In the genomic region with DNA sequence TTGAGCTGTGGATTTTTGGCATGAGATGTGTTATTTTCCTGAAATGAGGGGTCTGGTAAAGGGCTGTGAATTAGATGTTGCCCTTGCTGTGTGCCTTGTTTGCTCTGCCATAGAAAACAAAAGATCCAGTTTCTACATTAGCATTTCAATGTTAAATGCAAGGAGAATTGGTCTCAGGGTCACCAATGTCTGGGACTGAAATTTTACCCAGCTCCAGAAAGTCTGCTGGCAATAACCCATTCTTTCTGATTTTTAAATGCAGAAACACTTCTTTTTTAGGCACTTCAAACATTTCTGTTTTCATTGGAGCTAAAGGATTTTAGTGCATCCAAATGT, we compare ENCODE assay signal across 21 cellular contexts. TPM values are rescaled to one million over a fixed set of nuclear protein-coding genes. Genes with fewer than 3 reads are reported as not detected.
"Had no signal": no experiment of that assay in that cellular context is flagged by ENCODE, and none has a peak within 500 bp of the region (broad histone marks: within the 10 kb centered on the region; RNA-seq: fewer than 3 reads in every experiment).

No MANE protein-coding gene starts in this region.

- H3K27ac ChIP-seq: coronary artery, parathyroid adenoma, prostate gland, spleen, tibial artery had no signal

- H3K4me3 ChIP-seq: coronary artery, prostate gland, spleen, tibial artery had no signal

- H3K36me3 Mint-ChIP-seq: naive B cell; stimulated activated memory B cell treated with anti-CD40 and anti-IgM and Interleukin-4, amounts not matched to agents 10 μg/mL and 1 μg/mL and 100 μg/mL, for 72 hours had no signal

- H3K4me3 Mint-ChIP-seq: naive B cell; nephron; stimulated activated memory B cell treated with anti-CD40 and anti-IgM and Interleukin-4, amounts not matched to agents 10 μg/mL and 1 μg/mL and 100 μg/mL, for 72 hours; stimulated activated naive CD8-positive, alpha-beta T cell treated with anti-CD3 and anti-CD28 coated beads, Interleukin-15, Interleukin-2, amounts not matched to agents 100 ng/mL and 50 ng/mL, for 24 hours had no signal

- H3K27me3 ChIP-seq: spleen, tibial artery had no signal

- H3K79me2 ChIP-seq: parathyroid adenoma had no signal

- DNase-seq: effector CD4-positive, alpha-beta T cell; kidney glomerular epithelial cell; mesendoderm; naive B cell; occipital lobe; retina; spleen; stimulated activated CD4-positive, alpha-beta T cell treated with anti-CD3 and anti-CD28 coated beads, Interleukin-15, amount 100 ng/mL, for 24 hours; stimulated activated CD4-positive, alpha-beta T cell treated with anti-CD3 and anti-CD28 coated beads, Interleukin-1b, Interleukin-23, amount 100 ng/mL, for 48 hours; stimulated activated CD4-positive, alpha-beta T cell treated with anti-CD3 and anti-CD28 coated beads, Interleukin-4, amount 100 ng/mL, for 24 hours; tibial artery had no signal

- H3K4me1 Mint-ChIP-seq: naive B cell; stimulated activated memory B cell treated with anti-CD40 and anti-IgM and Interleukin-4, amounts not matched to agents 10 μg/mL and 1 μg/mL and 100 μg/mL, for 72 hours had no signal

- H2AFZ ChIP-seq: parathyroid adenoma had no signal

- H3K4me1 ChIP-seq: parathyroid adenoma, prostate gland, spleen, tibial artery had no signal

- H3K27ac Mint-ChIP-seq: naive B cell; nephron; stimulated activated memory B cell treated with anti-CD40 and anti-IgM and Interleukin-4, amounts not matched to agents 10 μg/mL and 1 μg/mL and 100 μg/mL, for 72 hours; stimulated activated naive CD8-positive, alpha-beta T cell treated with anti-CD3 and anti-CD28 coated beads, Interleukin-15, Interleukin-2, amounts not matched to agents 100 ng/mL and 50 ng/mL, for 24 hours had no signal

- H3K9ac ChIP-seq: parathyroid adenoma had no signal

- H3K9me3 ChIP-seq: prostate gland, spleen, tibial artery had no signal

- H3K27me3 Mint-ChIP-seq: stimulated activated memory B cell treated with anti-CD40 and anti-IgM and Interleukin-4, amounts not matched to agents 10 μg/mL and 1 μg/mL and 100 μg/mL, for 72 hours; stimulated activated naive CD8-positive, alpha-beta T cell treated with anti-CD3 and anti-CD28 coated beads, Interleukin-15, Interleukin-2, amounts not matched to agents 100 ng/mL and 50 ng/mL, for 24 hours had no signal

- H3K36me3 ChIP-seq: prostate gland, spleen, tibial artery had no signal

- H3K9me3 Mint-ChIP-seq: stimulated activated memory B cell treated with anti-CD40 and anti-IgM and Interleukin-4, amounts not matched to agents 10 μg/mL and 1 μg/mL and 100 μg/mL, for 72 hours; stimulated activated naive CD8-positive, alpha-beta T cell treated with anti-CD3 and anti-CD28 coated beads, Interleukin-15, Interleukin-2, amounts not matched to agents 100 ng/mL and 50 ng/mL, for 24 hours had no signal

RNA-seq across cellular contexts. Expression of gene FREM3, which starts 13.8 kb away (rescaled TPM):
- total RNA-seq: chondrocyte, liver, sciatic nerve, spleen had no signal
- polyA plus RNA-seq: esophagus, liver, spleen had no signal
